ENCODE assay signal across 19 cellular contexts in the genomic region with DNA sequence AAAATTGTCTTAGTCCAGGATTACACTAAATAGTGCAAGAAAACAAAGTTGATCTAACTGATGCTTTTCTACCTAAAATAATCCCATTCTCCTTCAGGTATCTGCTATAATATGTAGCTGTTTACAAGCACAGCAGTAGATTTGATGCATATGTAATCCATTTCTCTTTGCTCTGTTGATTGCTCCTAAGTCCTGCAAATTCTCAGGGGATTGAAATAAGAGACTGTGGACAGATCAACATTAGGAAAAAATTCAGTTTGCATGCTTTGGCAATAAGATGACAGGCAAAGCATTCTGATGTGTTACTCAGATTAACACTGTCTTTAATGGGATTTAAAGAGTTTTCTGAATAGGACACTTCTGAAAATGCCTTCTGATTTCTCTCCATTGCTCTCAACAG.
"Had no signal": no experiment of that assay in that cellular context is flagged by ENCODE, and none has a peak within 500 bp of the region (broad histone marks: within the 10 kb centered on the region; RNA-seq: fewer than 3 reads in every experiment).

No MANE protein-coding gene starts in this region.

- H3K4me3 ChIP-seq: lung, skin epidermis had no signal

- H3K27ac Mint-ChIP-seq: activated CD4-positive, alpha-beta memory T cell treated with anti-CD3 and anti-CD28 coated beads for 36 hours; dendritic cell treated with granulocyte-macrophage colony-stimulating factor and Interleukin-4, amounts not matched to agents 40 ng/mL and 50 ng/mL, for 4 days; naive B cell; stimulated activated memory B cell treated with anti-CD40 and anti-IgM and Interleukin-4, amounts not matched to agents 10 μg/mL and 1 μg/mL and 100 μg/mL, for 72 hours; T-cell had no signal

- H3K27me3 Mint-ChIP-seq: activated CD4-positive, alpha-beta memory T cell treated with anti-CD3 and anti-CD28 coated beads for 36 hours; dendritic cell treated with granulocyte-macrophage colony-stimulating factor and Interleukin-4, amounts not matched to agents 40 ng/mL and 50 ng/mL, for 4 days; naive B cell; stimulated activated memory B cell treated with anti-CD40 and anti-IgM and Interleukin-4, amounts not matched to agents 10 μg/mL and 1 μg/mL and 100 μg/mL, for 72 hours; T-cell had no signal

- H3K27ac ChIP-seq: skin epidermis had no signal

- H3K4me3 Mint-ChIP-seq: activated CD4-positive, alpha-beta memory T cell treated with anti-CD3 and anti-CD28 coated beads for 36 hours; dendritic cell treated with granulocyte-macrophage colony-stimulating factor and Interleukin-4, amounts not matched to agents 40 ng/mL and 50 ng/mL, for 4 days; naive B cell; stimulated activated memory B cell treated with anti-CD40 and anti-IgM and Interleukin-4, amounts not matched to agents 10 μg/mL and 1 μg/mL and 100 μg/mL, for 72 hours; T-cell had no signal

- ATAC-seq: left colon; stimulated activated memory B cell treated with anti-CD40 and anti-IgM and Interleukin-4, amounts not matched to agents 10 μg/mL and 1 μg/mL and 100 μg/mL, for 72 hours; T-cell had no signal

- H3K9me3 Mint-ChIP-seq: activated CD4-positive, alpha-beta memory T cell treated with anti-CD3 and anti-CD28 coated beads for 36 hours; dendritic cell treated with granulocyte-macrophage colony-stimulating factor and Interleukin-4, amounts not matched to agents 40 ng/mL and 50 ng/mL, for 4 days; naive B cell; stimulated activated memory B cell treated with anti-CD40 and anti-IgM and Interleukin-4, amounts not matched to agents 10 μg/mL and 1 μg/mL and 100 μg/mL, for 72 hours; T-cell had no signal

- DNase-seq: activated CD4-positive, alpha-beta memory T cell treated with anti-CD3 and anti-CD28 coated beads for 36 hours; activated CD4-positive, alpha-beta T cell treated with anti-CD3 and anti-CD28 coated beads for 1 hour; activated T-cell treated with anti-CD3 and anti-CD28 coated beads, Interleukin-2, amount 50 U/mL, for 48 hours; caudate nucleus; erythroblast; foreskin melanocyte; head of caudate nucleus; left colon; midbrain; naive B cell; retina; substantia nigra; T-cell; T1000; trophoblast cell had no signal
